Comparison of ENCODE assay signal across 36 cellular contexts in genomic region chr19:17037184-17037583, GRCh38.
"Had no signal": no experiment of that assay in that cellular context is flagged by ENCODE, and none has a peak within 500 bp of the region (broad histone marks: within the 10 kb centered on the region; RNA-seq: fewer than 3 reads in every experiment).

No MANE protein-coding gene starts in this region.

- H3K4me3 Mint-ChIP-seq: activated B cell treated with CpG ODN at 0.5 μM for 24 hours; activated CD4-positive, alpha-beta memory T cell treated with anti-CD3 and anti-CD28 coated beads for 36 hours; activated naive CD4-positive, alpha-beta T cell treated with anti-CD3 and anti-CD28 coated beads for 36 hours; activated naive CD8-positive, alpha-beta T cell treated with anti-CD3 and anti-CD28 coated beads for 36 hours; activated T-cell treated with anti-CD3 and anti-CD28 coated beads, Interleukin-2, amount 50 U/mL, for 4 hours; activated T-helper 1 cell treated with anti-CD3 and anti-CD28 coated beads, Interleukin-12 subunit alpha, Interleukin-12 subunit beta, Interleukin-2, Interleukin-4 antibody, amounts not matched to agents 30 ng/mL and 10 ng/mL and 1 ng/mL, durations not matched to agents 14 hours and 24 hours and 36 hours had no signal

- H3K4me1 Mint-ChIP-seq: activated B cell treated with CpG ODN at 0.5 μM for 24 hours; activated naive CD8-positive, alpha-beta T cell treated with anti-CD3 and anti-CD28 coated beads for 36 hours had no signal

- H3K36me3 ChIP-seq: brain microvascular endothelial cell, cardiac muscle cell, Peyer's patch had no signal

- H3K36me3 Mint-ChIP-seq: activated CD4-positive, alpha-beta memory T cell treated with anti-CD3 and anti-CD28 coated beads for 36 hours; activated naive CD8-positive, alpha-beta T cell treated with anti-CD3 and anti-CD28 coated beads for 36 hours had no signal

- H3K9me3 Mint-ChIP-seq: activated B cell treated with CpG ODN at 0.5 μM for 24 hours; activated CD4-positive, alpha-beta memory T cell treated with anti-CD3 and anti-CD28 coated beads for 36 hours; activated naive CD4-positive, alpha-beta T cell treated with anti-CD3 and anti-CD28 coated beads for 36 hours; activated naive CD8-positive, alpha-beta T cell treated with anti-CD3 and anti-CD28 coated beads for 36 hours; activated T-cell treated with anti-CD3 and anti-CD28 coated beads, Interleukin-2, amount 50 U/mL, for 4 hours; activated T-helper 1 cell treated with anti-CD3 and anti-CD28 coated beads, Interleukin-12 subunit alpha, Interleukin-12 subunit beta, Interleukin-2, Interleukin-4 antibody, amounts not matched to agents 30 ng/mL and 10 ng/mL and 1 ng/mL, durations not matched to agents 14 hours and 24 hours and 36 hours had no signal

- H3K9me3 ChIP-seq: Peyer's patch had no signal

- H3K4me1 ChIP-seq: Peyer's patch had no signal

- ATAC-seq: activated T-cell treated with anti-CD3 and anti-CD28 coated beads, Interleukin-2, amount 50 U/mL, for 4 hours; PC-3 had no signal

- H3K27ac ChIP-seq: brain microvascular endothelial cell, cardiac muscle cell, Peyer's patch, RWPE1, VCaP had no signal

- H3K27ac Mint-ChIP-seq: activated B cell treated with CpG ODN at 0.5 μM for 24 hours; activated CD4-positive, alpha-beta memory T cell treated with anti-CD3 and anti-CD28 coated beads for 36 hours; activated naive CD4-positive, alpha-beta T cell treated with anti-CD3 and anti-CD28 coated beads for 36 hours; activated naive CD8-positive, alpha-beta T cell treated with anti-CD3 and anti-CD28 coated beads for 36 hours; activated T-helper 1 cell treated with anti-CD3 and anti-CD28 coated beads, Interleukin-12 subunit alpha, Interleukin-12 subunit beta, Interleukin-2, Interleukin-4 antibody, amounts not matched to agents 30 ng/mL and 10 ng/mL and 1 ng/mL, durations not matched to agents 14 hours and 24 hours and 36 hours had no signal

- H3K4me3 ChIP-seq: cardiac muscle cell, Peyer's patch had no signal

- DNase-seq: activated B cell treated with CpG ODN at 0.5 μM for 24 hours; activated CD4-positive, alpha-beta memory T cell treated with anti-CD3 and anti-CD28 coated beads for 36 hours; activated CD4-positive, alpha-beta T cell treated with anti-CD3 and anti-CD28 coated beads for 4 hours; activated CD4-positive, alpha-beta T cell treated with anti-CD3 and anti-CD28 coated beads, Interleukin-2, amount 50 U/mL, for 1 hour; activated CD4-positive, CD25-positive, alpha-beta regulatory T cell treated with anti-CD3 and anti-CD28 coated beads, Interleukin-2, amount 50 U/mL, for 72 hours; activated CD8-positive, alpha-beta memory T cell treated with anti-CD3 and anti-CD28 coated beads, Interleukin-2, amount 50 U/mL, for 4 hours; activated gamma-delta T cell treated with Interleukin-2 at 50 U/mL for 16 hours; activated naive CD4-positive, alpha-beta T cell treated with anti-CD3 and anti-CD28 coated beads for 36 hours; activated naive CD8-positive, alpha-beta T cell treated with anti-CD3 and anti-CD28 coated beads for 36 hours; activated T-cell treated with anti-CD3 and anti-CD28 coated beads for 4 hours; activated T-cell treated with anti-CD3 and anti-CD28 coated beads, Interleukin-2, amount 50 U/mL, for 4 hours; amniotic stem cell; aorta; brain microvascular endothelial cell; Karpas-422; KBM-7; NCI-H1092; NCI-H187; NCI-H2029 treated with DMSO at 0.1 percent for 48 hours; NCI-H2107; NCI-H2171; NCI-H510A; NCI-H526; NCI-H748 treated with DMSO at 0.1 percent for 48 hours; NK-92 treated with Interleukin-12 subunit alpha and Interleukin-12 subunit beta, amount 100 ng/mL, for 24 hours; PC-3; Peyer's patch; Right ventricle myocardium superior; SW 1271; T-helper 1 cell; T-helper 2 cell; T-helper 9 cell had no signal

- H3K27me3 ChIP-seq: brain microvascular endothelial cell, cardiac muscle cell, Peyer's patch had no signal
